11 cellular contexts compared by ENCODE assay signal in the genomic region with DNA sequence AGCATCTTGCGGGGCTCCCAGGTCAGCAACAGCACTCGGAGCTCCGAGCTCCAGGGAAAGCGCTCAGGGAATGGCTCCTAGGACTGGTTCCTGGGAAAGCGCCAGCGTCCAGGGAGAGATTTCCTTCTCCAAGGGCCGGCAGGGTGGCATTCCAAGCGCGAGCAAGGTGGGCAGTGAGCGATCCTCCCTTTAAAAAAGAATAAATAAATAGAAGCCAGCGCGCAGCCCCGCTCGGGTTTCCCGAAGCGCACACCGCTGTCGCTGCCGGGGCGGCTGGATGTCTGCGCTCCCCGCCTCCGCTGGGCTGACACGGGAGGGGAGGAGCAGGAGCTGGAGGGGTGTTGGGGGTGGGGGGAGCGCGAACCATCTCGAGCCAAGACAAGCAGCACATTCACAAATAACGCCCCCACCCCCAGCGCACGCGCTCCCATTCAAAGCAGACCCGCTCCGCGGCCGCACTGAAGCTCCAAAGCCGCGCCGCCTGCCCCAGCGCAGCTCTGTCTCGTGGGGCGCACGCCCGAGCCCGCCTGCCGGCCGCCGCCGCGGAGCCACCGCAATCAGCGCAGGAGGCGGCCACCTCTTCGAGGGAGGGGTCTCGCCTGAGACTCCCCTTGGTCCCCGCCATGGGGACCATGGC.
A peak's percentile ranks its signal among the peaks of the same experiment; 100 is the strongest.
DNase-seq lines count a peak whose midpoint lies in the region; ATAC-seq, FAIRE-seq and TF ChIP-seq lines count a peak whose summit lies in the region.
"Had no signal": no experiment of that assay in that cellular context is flagged by ENCODE, and none has a peak within 500 bp of the region (broad histone marks: within the 10 kb centered on the region; RNA-seq: fewer than 3 reads in every experiment).

No MANE protein-coding gene starts in this region.

- H3K27ac Mint-ChIP-seq in activated T-helper 2 cell treated with anti-CD3 and anti-CD28 coated beads, Interferon-gamma antibody, Interleukin-2, Interleukin-4, amounts not matched to agents 10 μg/mL and 5 μg/mL and 100 μg/mL, durations not matched to agents 14 hours and 24 hours and 36 hours = no peak overlapping the region
- H3K27ac Mint-ChIP-seq: naive B cell had no signal

- H3K27me3 ChIP-seq in K562 (ENCODE audit: control insufficient read depth in 2 of 2, insufficient read depth in 2 of 2, low read length in 2 of 2) (no peaks in the 10 kb centered on the region), smooth muscle cell (ENCODE audit: low read depth) (peaks cover 82% of the 10 kb centered on the region)

- no peaks in the 10 kb centered on the region for H3K9me3 ChIP-seq in K562 (replicated peaks; ENCODE audit: control insufficient read depth, insufficient read depth, low read depth, low read length)
- no peaks in the 10 kb centered on the region for H3K9me3 ChIP-seq in kidney (ENCODE audit: control insufficient read depth in 1 of 2, low read length in 2 of 2)
- H3K9me3 ChIP-seq in smooth muscle cell (replicated peaks; ENCODE audit: low read depth) = no peaks in the 10 kb centered on the region
- H3K9me3 ChIP-seq: SJSA1 had no signal

- H3K27ac ChIP-seq in K562 (ENCODE audit: extremely low read depth, low read depth, low read length) = no peak overlapping the region
- no peak overlapping the region for H3K27ac ChIP-seq in kidney (ENCODE audit: low read depth in 2 of 2, low read length in 2 of 2)
- no peak overlapping the region for H3K27ac ChIP-seq in smooth muscle cell (ENCODE audit: low read depth)
- H3K27ac ChIP-seq: SJSA1 had no signal

- H2AFZ ChIP-seq in K562 (ENCODE audit: low read depth, low read length) = no peak overlapping the region
- no peak overlapping the region for H2AFZ ChIP-seq in smooth muscle cell (ENCODE audit: low read depth)

- no peaks in the 10 kb centered on the region for H3K36me3 Mint-ChIP-seq in activated T-helper 2 cell treated with anti-CD3 and anti-CD28 coated beads, Interferon-gamma antibody, Interleukin-2, Interleukin-4, amounts not matched to agents 10 μg/mL and 5 μg/mL and 100 μg/mL, durations not matched to agents 14 hours and 24 hours and 36 hours (ENCODE audit: low read depth)

- H3K4me1 Mint-ChIP-seq in activated T-helper 2 cell treated with anti-CD3 and anti-CD28 coated beads, Interferon-gamma antibody, Interleukin-2, Interleukin-4, amounts not matched to agents 10 μg/mL and 5 μg/mL and 100 μg/mL, durations not matched to agents 14 hours and 24 hours and 36 hours (ENCODE audit: low read depth) = no peaks in the 10 kb centered on the region
- H3K4me1 Mint-ChIP-seq: naive B cell had no signal

- no peaks in the 10 kb centered on the region for H3K9me3 Mint-ChIP-seq in activated T-helper 2 cell treated with anti-CD3 and anti-CD28 coated beads, Interferon-gamma antibody, Interleukin-2, Interleukin-4, amounts not matched to agents 10 μg/mL and 5 μg/mL and 100 μg/mL, durations not matched to agents 14 hours and 24 hours and 36 hours

- no TSS peak for BruUV-seq in K562 (replicated peaks; lab: Mats Ljungman, UMichigan)

- TF ChIP-seq EP300 in K562 (IDR thresholded peaks at IDR 0.05; ENCODE audit: low read length) = no peak

- peaks cover 13% of the 10 kb centered on the region for H3K27me3 Mint-ChIP-seq in activated T-helper 2 cell treated with anti-CD3 and anti-CD28 coated beads, Interferon-gamma antibody, Interleukin-2, Interleukin-4, amounts not matched to agents 10 μg/mL and 5 μg/mL and 100 μg/mL, durations not matched to agents 14 hours and 24 hours and 36 hours (ENCODE audit: low read depth)

- H3F3A ChIP-seq in smooth muscle cell (ENCODE audit: low read depth) = no peaks in the 10 kb centered on the region

- no peaks in the 10 kb centered on the region for H3K4me1 ChIP-seq in K562 (replicated peaks in 1 of 2; ENCODE audit: control insufficient read depth in 2 of 2, insufficient read depth in 2 of 2, low read length in 2 of 2)
- no peaks in the 10 kb centered on the region for H3K4me1 ChIP-seq in kidney (ENCODE audit: control insufficient read depth in 1 of 2, insufficient read depth in 1 of 2, low read depth in 1 of 2, low read length in 2 of 2)
- peaks cover 8% of the 10 kb centered on the region for H3K4me1 ChIP-seq in smooth muscle cell (ENCODE audit: low read depth)
- H3K4me1 ChIP-seq: SJSA1 had no signal

- no peak for TF ChIP-seq CTCF in K562 (IDR thresholded peaks at IDR 0.05 in 2 of 3, conservative IDR thresholded peaks at IDR 0.05 in 1 of 3; ENCODE audit: insufficient read depth in 2 of 3, low read depth in 1 of 3, low read length in 3 of 3)
- no peak for TF ChIP-seq CTCF in kidney (IDR thresholded peaks at IDR 0.05; ENCODE audit: borderline replicate concordance, extremely low read depth, insufficient read depth)
- TF ChIP-seq CTCF in smooth muscle cell (IDR thresholded peaks at IDR 0.05; ENCODE audit: borderline replicate concordance, insufficient read depth, poor library complexity, severe bottlenecking) = no peak

- peak; percentile 33 for DNase-seq in HEK293T (ENCODE audit: extremely low spot score)
- DNase-seq in K562 (ENCODE audit: extremely low read depth in 1 of 4, low spot score in 3 of 4) = no peak
- peak; percentile 86 for DNase-seq in kidney
- no peak for DNase-seq in smooth muscle cell (lab: John Stamatoyannopoulos, UW; ENCODE audit: unreplicated experiment)
- no peak for DNase-seq in OCI-M1 (lab: John Stamatoyannopoulos, UW)
- DNase-seq in activated T-cell treated with anti-CD3 and anti-CD28 coated beads, Interleukin-2, amount 50 U/mL, for 48 hours = no peak
- no peak for DNase-seq in activated T-helper 2 cell treated with anti-CD3 and anti-CD28 coated beads, Interferon-gamma antibody, Interleukin-2, Interleukin-4, amounts not matched to agents 10 μg/mL and 5 μg/mL and 100 μg/mL, durations not matched to agents 14 hours and 24 hours and 36 hours (ENCODE audit: low spot score)
- DNase-seq in activated CD4-positive, alpha-beta T cell treated with anti-CD3 and anti-CD28 coated beads for 4 hours = no peak
- DNase-seq: effector CD8-positive, alpha-beta T cell; naive B cell had no signal

- in situ Hi-C loops in K562 (cut with MboI) = no loop called here

- ATAC-seq in K562 = no peak

- H3K4me2 ChIP-seq in K562 (ENCODE audit: insufficient read depth, low read length) (no peak overlapping the region), smooth muscle cell (peak overlapping the region; percentile 83)

- H3K4me3 ChIP-seq in K562 (no peak overlapping the region), kidney (ENCODE audit: low read length in 2 of 2) (no peak overlapping the region), smooth muscle cell (peak overlapping the region; percentile 44)
- H3K4me3 ChIP-seq: SJSA1 had no signal

- CTCF ChIA-PET in HEK293T (lab: Yijun Ruan, JAX) = no interaction called here
- CTCF ChIA-PET in K562 (lab: Yijun Ruan, JAX; ENCODE audit: low intra/inter-chr PET ratio) = no interaction called here

- POLR2A ChIA-PET in HEK293T (lab: Yijun Ruan, JAX) (interaction anchor here (1.1 to 1.3 kb wide), 2 partner anchors 11 to 23 kb away, joined by 3 read pairs; no protein-coding TSS in a partner anchor), K562 (lab: Yijun Ruan, JAX) (no interaction called here)

- 2% methylated on average over 18 of the region's 55 CpGs for WGBS in K562 (ENCODE audit: insufficient coverage, low coverage, missing lambda C conversion rate)
- 1% methylated on average over 43 of the region's 55 CpGs for WGBS in smooth muscle cell (ENCODE audit: low lambda C conversion rate)

- H3K9ac ChIP-seq in K562 (ENCODE audit: insufficient read depth in 1 of 2, low read depth in 2 of 2, low read length in 2 of 2) (no peak overlapping the region), kidney (ENCODE audit: low read length in 2 of 2) (no peak overlapping the region), smooth muscle cell (ENCODE audit: low read depth) (no peak overlapping the region)

- no peak for TF ChIP-seq RAD21 in K562 (CRISPR knock-in tag; conservative IDR thresholded peaks at IDR 0.05 in 1 of 2, IDR thresholded peaks at IDR 0.05 in 1 of 2)

- no peak overlapping the region for H3K4me3 Mint-ChIP-seq in activated T-helper 2 cell treated with anti-CD3 and anti-CD28 coated beads, Interferon-gamma antibody, Interleukin-2, Interleukin-4, amounts not matched to agents 10 μg/mL and 5 μg/mL and 100 μg/mL, durations not matched to agents 14 hours and 24 hours and 36 hours (ENCODE audit: low read depth)

- H3K79me2 ChIP-seq in K562 (ENCODE audit: control insufficient read depth, insufficient read depth, low read length) (no peaks in the 10 kb centered on the region), smooth muscle cell (ENCODE audit: low read depth) (no peaks in the 10 kb centered on the region)

- no peaks in the 10 kb centered on the region for H3K36me3 ChIP-seq in K562 (ENCODE audit: control insufficient read depth, insufficient read depth, low read length)
- H3K36me3 ChIP-seq in kidney (ENCODE audit: control insufficient read depth in 1 of 2, insufficient read depth in 2 of 2, low read length in 2 of 2) = no peaks in the 10 kb centered on the region
- H3K36me3 ChIP-seq in smooth muscle cell (ENCODE audit: low read depth) = no peaks in the 10 kb centered on the region
- H3K36me3 ChIP-seq: SJSA1 had no signal

- no peak for FAIRE-seq in K562 (lab: Jason Lieb, UNC)
- no peak for FAIRE-seq in kidney (lab: Jason Lieb, UNC)

- no peak for TF ChIP-seq POLR2A in K562 (conservative IDR thresholded peaks at IDR 0.05)

- intact Hi-C loops in K562 (cut with micrococcal nuclease) (no loop called here), kidney (cut with DNase I) (no loop called here)
- intact Hi-C loops in activated T-helper 2 cell treated with anti-CD3 and anti-CD28 coated beads, Interferon-gamma antibody, Interleukin-2, Interleukin-4, amounts not matched to agents 10 μg/mL and 5 μg/mL and 100 μg/mL, durations not matched to agents 14 hours and 24 hours and 36 hours (cut with micrococcal nuclease) = no loop called here

- H4K20me1 ChIP-seq in K562 (replicated peaks; ENCODE audit: control insufficient read depth, insufficient read depth, low read length) (no peaks in the 10 kb centered on the region), smooth muscle cell (ENCODE audit: low read depth) (no peaks in the 10 kb centered on the region)

- H3K9me1 ChIP-seq in K562 (ENCODE audit: control insufficient read depth, insufficient read depth, low read length) = no peaks in the 10 kb centered on the region

TF ChIP-seq in HEK293T, 16 proteins besides CTCF, POLR2A, EP300 and RAD21 (continues in another document):
- TF ChIP-seq ARNT (IDR thresholded peaks at IDR 0.05) = no peak
- TF ChIP-seq SP1 (IDR thresholded peaks at IDR 0.05) = no peak
- no peak for TF ChIP-seq NFRKB (IDR thresholded peaks at IDR 0.05)
- TF ChIP-seq FOXK2 (IDR thresholded peaks at IDR 0.05) = no peak
- no peak for TF ChIP-seq ELF4 (IDR thresholded peaks at IDR 0.05)
- TF ChIP-seq LEF1 (IDR thresholded peaks at IDR 0.05; ENCODE audit: borderline replicate concordance) = no peak
- no peak for TF ChIP-seq SUZ12 (IDR thresholded peaks at IDR 0.05)

TF ChIP-seq in K562, 482 proteins besides CTCF, POLR2A, EP300 and RAD21:
- no peak for TF ChIP-seq NFE2 (IDR thresholded peaks at IDR 0.05; ENCODE audit: low read depth)
- no peak for TF ChIP-seq ZBTB8A (IDR thresholded peaks at IDR 0.05; ENCODE audit: partially characterized antibody)
- TF ChIP-seq HNRNPLL (IDR thresholded peaks at IDR 0.05; ENCODE audit: low read depth, low read length, poor library complexity, severe bottlenecking) = peak; percentile 38
- no peak for TF ChIP-seq HNRNPL (IDR thresholded peaks at IDR 0.05; ENCODE audit: low read depth, low read length)
- TF ChIP-seq EGR1 (conservative IDR thresholded peaks at IDR 0.05) = no peak

Comparison
In these comparisons a context has a peak if more than half of its experiments do, and no peak if none do; other contexts are left out.
1. DNase-seq: peak in HEK293T (single experiment) and kidney (single experiment); none in K562 (0 of 4), smooth muscle cell (single experiment), OCI-M1 (single experiment), activated T-cell treated with anti-CD3 and anti-CD28 coated beads, Interleukin-2, amount 50 U/mL, for 48 hours (0 of 2), activated T-helper 2 cell treated with anti-CD3 and anti-CD28 coated beads, Interferon-gamma antibody, Interleukin-2, Interleukin-4, amounts not matched to agents 10 μg/mL and 5 μg/mL and 100 μg/mL, durations not matched to agents 14 hours and 24 hours and 36 hours (single experiment) and activated CD4-positive, alpha-beta T cell treated with anti-CD3 and anti-CD28 coated beads for 4 hours (0 of 2).